ENCODE assay signal across 17 cellular contexts in genomic region chr13:102355251-102355650, GRCh38. TPM values are rescaled to one million over a fixed set of nuclear protein-coding genes. Genes with fewer than 3 reads are reported as not detected.
A peak's percentile ranks its signal among the peaks of the same experiment; 100 is the strongest.
DNase-seq lines count a peak whose midpoint lies in the region; ATAC-seq and TF ChIP-seq lines count a peak whose summit lies in the region.
"Had no signal": no experiment of that assay in that cellular context is flagged by ENCODE, and none has a peak within 500 bp of the region (broad histone marks: within the 10 kb centered on the region; RNA-seq: fewer than 3 reads in every experiment).

No MANE protein-coding gene starts in this region.

- no peaks in the 10 kb centered on the region for H3K79me2 ChIP-seq in mesendoderm (ENCODE audit: control insufficient read depth, insufficient read depth, low read length)

- no CpG with 5 or more reads among the region's 3 CpGs for WGBS in mesendoderm (ENCODE audit: extremely low coverage, insufficient coverage, low lambda C conversion rate)
- WGBS in sigmoid colon, 2 donors, result 73 to 85% methylated on average over 3 of the region's 3 CpGs

- H2BK5ac ChIP-seq in mesendoderm (ENCODE audit: low read length), result peak overlapping the region; percentile 43

- no peak overlapping the region for H3K4me2 ChIP-seq in mesendoderm (ENCODE audit: low read length)

- peak; percentile 21 for DNase-seq in epithelial cell of esophagus (ENCODE audit: low read depth)
- DNase-seq in foreskin keratinocyte, result peak in 1 of 2 donors; percentile 2
- DNase-seq in mesendoderm, result no peak
- DNase-seq in sigmoid colon, result no peak
- no peak for DNase-seq in activated T-helper 2 cell treated with anti-CD3 and anti-CD28 coated beads, Interferon-gamma antibody, Interleukin-2, Interleukin-4, amounts not matched to agents 10 μg/mL and 5 μg/mL and 100 μg/mL, durations not matched to agents 14 hours and 24 hours and 36 hours (ENCODE audit: low spot score)
- DNase-seq: C1 segment of cervical spinal cord; Calu3; CD4-positive, alpha-beta memory T cell; COR-L47; DMS53; DMS79 treated with DMSO at 0.1 percent for 48 hours; GF-D8; GOT3; HFFc6 had no signal

- no peak overlapping the region for H2BK120ac ChIP-seq in mesendoderm (ENCODE audit: low read depth, low read length)

- no peak overlapping the region for H2AK5ac ChIP-seq in mesendoderm (ENCODE audit: low read length)

- peak; percentile 21 for ATAC-seq in foreskin keratinocyte
- ATAC-seq in GM21529 (IDR thresholded peaks at IDR 0.05; ENCODE audit: unreplicated experiment), result no peak

- H2BK15ac ChIP-seq in mesendoderm (replicated peaks; ENCODE audit: low read depth), result no peak overlapping the region

- H3K4me1 ChIP-seq in foreskin keratinocyte (no peaks in the 10 kb centered on the region), mesendoderm (ENCODE audit: control insufficient read depth, low read depth, low read length) (peaks cover 4% of the 10 kb centered on the region), sigmoid colon (no peaks in the 10 kb centered on the region)
- H3K4me1 ChIP-seq: HAP-1 had no signal

- no peaks in the 10 kb centered on the region for H3K9me3 Mint-ChIP-seq in activated T-helper 2 cell treated with anti-CD3 and anti-CD28 coated beads, Interferon-gamma antibody, Interleukin-2, Interleukin-4, amounts not matched to agents 10 μg/mL and 5 μg/mL and 100 μg/mL, durations not matched to agents 14 hours and 24 hours and 36 hours
- H3K9me3 Mint-ChIP-seq: CD4-positive, alpha-beta memory T cell had no signal

- H3K27me3 Mint-ChIP-seq in activated T-helper 2 cell treated with anti-CD3 and anti-CD28 coated beads, Interferon-gamma antibody, Interleukin-2, Interleukin-4, amounts not matched to agents 10 μg/mL and 5 μg/mL and 100 μg/mL, durations not matched to agents 14 hours and 24 hours and 36 hours (ENCODE audit: low read depth), result peaks cover 4% of the 10 kb centered on the region

- H3K9me3 ChIP-seq in sigmoid colon, result no peaks in the 10 kb centered on the region
- H3K9me3 ChIP-seq: HAP-1 had no signal

- H3K79me1 ChIP-seq in mesendoderm (ENCODE audit: low read length), result no peaks in the 10 kb centered on the region

- TF ChIP-seq CTCF in epithelial cell of esophagus (IDR thresholded peaks at IDR 0.05; ENCODE audit: insufficient read depth, low read depth, low read length, missing control alignments) (no peak), foreskin keratinocyte (conservative IDR thresholded peaks at IDR 0.05) (no peak), sigmoid colon (IDR thresholded peaks at IDR 0.05) (no peak)

- H3K36me3 ChIP-seq in mesendoderm (ENCODE audit: control insufficient read depth, insufficient read depth, low read length) (no peaks in the 10 kb centered on the region), sigmoid colon (no peaks in the 10 kb centered on the region)
- H3K36me3 ChIP-seq: HAP-1 had no signal

- H3K36me3 Mint-ChIP-seq in activated T-helper 2 cell treated with anti-CD3 and anti-CD28 coated beads, Interferon-gamma antibody, Interleukin-2, Interleukin-4, amounts not matched to agents 10 μg/mL and 5 μg/mL and 100 μg/mL, durations not matched to agents 14 hours and 24 hours and 36 hours (ENCODE audit: low read depth), result no peaks in the 10 kb centered on the region
- H3K36me3 Mint-ChIP-seq: CD4-positive, alpha-beta memory T cell had no signal

- H3K27me3 ChIP-seq in foreskin keratinocyte (no peaks in the 10 kb centered on the region), mesendoderm (ENCODE audit: insufficient read depth, low read length, poor library complexity) (no peaks in the 10 kb centered on the region), sigmoid colon (no peaks in the 10 kb centered on the region)

- H4K8ac ChIP-seq in mesendoderm (ENCODE audit: low read depth, low read length), result no peak overlapping the region

- H3K23ac ChIP-seq in mesendoderm (ENCODE audit: low read length), result no peak overlapping the region

- no peak overlapping the region for H3K56ac ChIP-seq in mesendoderm (ENCODE audit: low read length)

- H4K5ac ChIP-seq in mesendoderm (ENCODE audit: low read length), result no peak overlapping the region

- H3K4ac ChIP-seq in mesendoderm (ENCODE audit: low read depth, low read length), result no peak overlapping the region

- intact Hi-C loops in sigmoid colon (cut with DNase I), result no loop called here
- intact Hi-C loops in activated T-helper 2 cell treated with anti-CD3 and anti-CD28 coated beads, Interferon-gamma antibody, Interleukin-2, Interleukin-4, amounts not matched to agents 10 μg/mL and 5 μg/mL and 100 μg/mL, durations not matched to agents 14 hours and 24 hours and 36 hours (cut with micrococcal nuclease), result no loop called here

- H3K9ac ChIP-seq in mesendoderm (ENCODE audit: low read length), result no peak overlapping the region

- H3K18ac ChIP-seq in mesendoderm (ENCODE audit: low read length), result no peak overlapping the region

- no peak overlapping the region for H3K4me3 ChIP-seq in epithelial cell of esophagus (ENCODE audit: low read length)
- H3K4me3 ChIP-seq in mesendoderm (ENCODE audit: low read length), result no peak overlapping the region
- no peak overlapping the region for H3K4me3 ChIP-seq in sigmoid colon
- H3K4me3 ChIP-seq: HAP-1 had no signal

- H3K27ac ChIP-seq in foreskin keratinocyte (no peak overlapping the region), mesendoderm (ENCODE audit: low read depth, low read length) (peak overlapping the region; percentile 31), sigmoid colon (no peak overlapping the region)

- H3K4me1 Mint-ChIP-seq in activated T-helper 2 cell treated with anti-CD3 and anti-CD28 coated beads, Interferon-gamma antibody, Interleukin-2, Interleukin-4, amounts not matched to agents 10 μg/mL and 5 μg/mL and 100 μg/mL, durations not matched to agents 14 hours and 24 hours and 36 hours (ENCODE audit: low read depth), result no peaks in the 10 kb centered on the region
- H3K4me1 Mint-ChIP-seq: CD4-positive, alpha-beta memory T cell had no signal

- TF ChIP-seq POLR2A in sigmoid colon (IDR thresholded peaks at IDR 0.05), result no peak

- no peak for TF ChIP-seq EP300 in sigmoid colon (IDR thresholded peaks at IDR 0.05)

- H3K27ac Mint-ChIP-seq in activated T-helper 2 cell treated with anti-CD3 and anti-CD28 coated beads, Interferon-gamma antibody, Interleukin-2, Interleukin-4, amounts not matched to agents 10 μg/mL and 5 μg/mL and 100 μg/mL, durations not matched to agents 14 hours and 24 hours and 36 hours, result no peak overlapping the region
- H3K27ac Mint-ChIP-seq: CD4-positive, alpha-beta memory T cell; HFFc6 had no signal

- no peak overlapping the region for H3K4me3 Mint-ChIP-seq in activated T-helper 2 cell treated with anti-CD3 and anti-CD28 coated beads, Interferon-gamma antibody, Interleukin-2, Interleukin-4, amounts not matched to agents 10 μg/mL and 5 μg/mL and 100 μg/mL, durations not matched to agents 14 hours and 24 hours and 36 hours (ENCODE audit: low read depth)
- H3K4me3 Mint-ChIP-seq: CD4-positive, alpha-beta memory T cell; HFFc6 had no signal

RNA-seq across cellular contexts. Expression of gene FGF14, which starts 46.6 kb away (rescaled TPM):
- total RNA-seq in foreskin keratinocyte (not detected in 2 replicates), sigmoid colon (1 to 10 TPM; 1.1 to 1.6 (median 1.3) TPM)
- polyA plus RNA-seq in foreskin keratinocyte (not detected in 2 replicates), sigmoid colon (under 1 TPM; under 0.01 to 0.26 (median under 0.01) TPM)
- polyA plus RNA-seq in mesendoderm (2013, experiment 1 of 2), result 0.20 TPM
- polyA plus RNA-seq in mesendoderm (2013, experiment 2 of 2), result 0.22 TPM
- not detected in 2 replicates for total RNA-seq in activated T-helper 2 cell treated with anti-CD3 and anti-CD28 coated beads, Interferon-gamma antibody, Interleukin-2, Interleukin-4, amounts not matched to agents 10 μg/mL and 5 μg/mL and 100 μg/mL, durations not matched to agents 14 hours and 24 hours and 36 hours
- total RNA-seq: G401 had no signal
